ENCODE assay signal across 11 cellular contexts in the genomic region with DNA sequence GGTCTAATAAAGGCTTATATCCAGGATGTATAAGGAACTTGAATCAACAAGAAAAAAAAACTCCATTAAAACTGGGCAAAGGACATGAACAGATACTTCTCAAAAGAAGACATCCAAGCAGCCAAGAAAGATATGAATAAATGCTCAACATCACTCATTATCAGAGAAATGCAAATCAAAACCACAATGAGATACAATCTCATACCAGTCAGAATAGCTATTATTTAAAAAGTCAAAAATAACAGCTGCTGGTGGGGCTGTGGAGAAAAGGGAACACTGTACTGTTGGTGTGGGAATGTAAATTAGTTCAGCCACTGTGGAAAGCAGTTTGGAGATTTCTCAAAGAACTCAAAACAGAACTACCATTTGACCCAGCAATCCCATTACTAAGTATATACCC. TPM values are rescaled to one million over a fixed set of nuclear protein-coding genes. Genes with fewer than 3 reads are reported as not detected.
A peak's percentile ranks its signal among the peaks of the same experiment; 100 is the strongest.
DNase-seq lines count a peak whose midpoint lies in the region; ATAC-seq, FAIRE-seq and TF ChIP-seq lines count a peak whose summit lies in the region.
"Not testable (repeated sequence)": the region's sequence is repeated elsewhere in the genome, so short reads cannot be mapped to it uniquely, and the experiment has no call there.
"Had no signal": no experiment of that assay in that cellular context is flagged by ENCODE, and none has a peak within 500 bp of the region (broad histone marks: within the 10 kb centered on the region; RNA-seq: fewer than 3 reads in every experiment).

No MANE protein-coding gene starts in this region.

- H3K27ac ChIP-seq in astrocyte (ENCODE audit: low read depth, low read length): not testable (repeated sequence)

- not testable (repeated sequence) for H3K9me3 ChIP-seq in astrocyte (ENCODE audit: insufficient read depth, low read depth, low read length)

- TF ChIP-seq CTCF in astrocyte (IDR thresholded peaks at IDR 0.05; ENCODE audit: insufficient read depth, low read depth, low read length): not testable (repeated sequence)

- not testable (repeated sequence) for H3K27ac Mint-ChIP-seq in astrocyte (ENCODE audit: unreplicated experiment)

- H3K36me3 Mint-ChIP-seq in astrocyte (ENCODE audit: low read depth, unreplicated experiment): not testable (repeated sequence)

- not testable (repeated sequence) for H3K27me3 ChIP-seq in astrocyte (ENCODE audit: insufficient read depth, low read length)

- not testable (repeated sequence) for H3K9me3 Mint-ChIP-seq in astrocyte (ENCODE audit: unreplicated experiment)

- ATAC-seq in GM18502 (IDR thresholded peaks at IDR 0.05; ENCODE audit: poor library complexity, unreplicated experiment): peak; percentile 79
- peak; percentile 51 for ATAC-seq in GM18907 (IDR thresholded peaks at IDR 0.05; ENCODE audit: unreplicated experiment)
- peak; percentile 71 for ATAC-seq in HG02610 (IDR thresholded peaks at IDR 0.05; ENCODE audit: unreplicated experiment)
- ATAC-seq in HG02870 (IDR thresholded peaks at IDR 0.05; ENCODE audit: unreplicated experiment): peak; percentile 76
- peak; percentile 76 for ATAC-seq in HG03432 (IDR thresholded peaks at IDR 0.05; ENCODE audit: unreplicated experiment)

- not testable (repeated sequence) for H3K4me3 Mint-ChIP-seq in astrocyte (ENCODE audit: unreplicated experiment)

- H3K4me1 Mint-ChIP-seq in astrocyte (ENCODE audit: low read depth, unreplicated experiment): peaks cover 10% of the 10 kb centered on the region

- FAIRE-seq in astrocyte (lab: Jason Lieb, UNC): not testable (repeated sequence)

- H3K79me2 ChIP-seq in astrocyte (ENCODE audit: insufficient read depth, low read length): not testable (repeated sequence)

- H3K4me2 ChIP-seq in astrocyte (ENCODE audit: low read length): not testable (repeated sequence)

- H3K9ac ChIP-seq in astrocyte (ENCODE audit: low read length): not testable (repeated sequence)

- not testable (repeated sequence) for H3K36me3 ChIP-seq in astrocyte (ENCODE audit: insufficient read depth, low read length)

- not testable (repeated sequence) for H3K27me3 Mint-ChIP-seq in astrocyte (ENCODE audit: low read depth, unreplicated experiment)

- DNase-seq in NCI-H226 (peak; percentile 13), astrocyte (ENCODE audit: low read depth) (peak; percentile 48)

- H2AFZ ChIP-seq in astrocyte (ENCODE audit: low read depth, low read length): not testable (repeated sequence)

- not testable (repeated sequence) for H4K20me1 ChIP-seq in astrocyte (ENCODE audit: insufficient read depth, low read length)

- H3K4me1 ChIP-seq in astrocyte (ENCODE audit: insufficient read depth, low read length): not testable (repeated sequence)

- H3K4me3 ChIP-seq in astrocyte (ENCODE audit: insufficient read depth, low read depth, low read length): not testable (repeated sequence)

RNA-seq across cellular contexts. Expression of gene TAAR1, which starts 20.1 kb away (rescaled TPM):
- total RNA-seq in astrocyte: not detected in 2 replicates
- total RNA-seq: A172, Calu3, H1, PC-3 had no signal

RNA-seq across cellular contexts. Expression of gene VNN1, which starts 34.8 kb away (rescaled TPM):
- total RNA-seq in astrocyte: 0.07 TPM in 1 of 2 replicates, not detected in the other
- total RNA-seq: H1 had no signal

RNA-seq across cellular contexts. Expression of gene TAAR2, which starts 55.0 kb away (rescaled TPM):
- not detected in 2 replicates for total RNA-seq in astrocyte
- total RNA-seq: A172, Calu3, H1, PC-3 had no signal
